Comparison of ENCODE assay signal across 9 cellular contexts in genomic region chr2:230326453-230327417, GRCh38. TPM values are rescaled to one million over a fixed set of nuclear protein-coding genes. Genes with fewer than 3 reads are reported as not detected.
DNase-seq lines count a peak whose midpoint lies in the region; ATAC-seq and TF ChIP-seq lines count a peak whose summit lies in the region.
"Had no signal": no experiment of that assay in that cellular context is flagged by ENCODE, and none has a peak within 500 bp of the region (broad histone marks: within the 10 kb centered on the region; RNA-seq: fewer than 3 reads in every experiment).

Gene SP140L, plus strand, starts transcription at chr2:230327193. Its CDS starts 77 bp downstream, at chr2:230327270.

- H3K4me1 Mint-ChIP-seq in CD8-positive, alpha-beta T cell (ENCODE audit: low read depth), result peaks cover 80% of the 10 kb centered on the region

- CTCF ChIA-PET in CD8-positive, alpha-beta T cell (lab: Charles Lee), result interaction anchor here (1.6 to 2.8 kb wide), 2 partner anchors 12 to 108 kb away, joined by 5 to 8 read pairs; partner anchors contain the start of gene SP110

- no peaks in the 10 kb centered on the region for H3K27me3 ChIP-seq in CD8-positive, alpha-beta T cell (ENCODE audit: insufficient read depth, low read length)
- H3K27me3 ChIP-seq in kidney epithelial cell (ENCODE audit: control insufficient read depth, insufficient read depth, low read length), result no peaks in the 10 kb centered on the region
- H3K27me3 ChIP-seq: cardiac muscle cell had no signal

- H3K36me3 ChIP-seq in CD8-positive, alpha-beta T cell (ENCODE audit: insufficient read depth, low read length), result no peaks in the 10 kb centered on the region
- H3K36me3 ChIP-seq in kidney epithelial cell (ENCODE audit: control insufficient read depth, insufficient read depth, low read length), result no peaks in the 10 kb centered on the region
- H3K36me3 ChIP-seq: cardiac muscle cell had no signal

- no peaks in the 10 kb centered on the region for H3K9me3 ChIP-seq in CD8-positive, alpha-beta T cell (ENCODE audit: low read length)

- peak within 1 kb of the TSS; percentile 90 for H3K27ac ChIP-seq in CD8-positive, alpha-beta T cell (ENCODE audit: low read depth, low read length)
- H3K27ac ChIP-seq: cardiac muscle cell had no signal

- H3K36me3 Mint-ChIP-seq in CD8-positive, alpha-beta T cell, result peaks cover 35% of the 10 kb centered on the region

- H3K4me3 ChIP-seq in CD8-positive, alpha-beta T cell (ENCODE audit: low read depth, low read length), result peak within 1 kb of the TSS; percentile 80
- H3K4me3 ChIP-seq in kidney epithelial cell (ENCODE audit: low read depth, low read length), result peak within 1 kb of the TSS; percentile 43
- H3K4me3 ChIP-seq: cardiac muscle cell had no signal

- intact Hi-C loops in CD8-positive, alpha-beta T cell (cut with DNase I, micrococcal nuclease), result loop anchor here (1.0 to 5.0 kb wide), 7 partner anchors 7 to 1456 kb away; partner anchors contain the start of genes SP110 (in 2 of the 2), FBXO36 (in 1 of the 2), PDE6D (in 1 of the 2) and TRIP12 (in 1 of the 2)

- peak; percentile 100 for ATAC-seq in CD8-positive, alpha-beta T cell
- ATAC-seq in GM21367 (IDR thresholded peaks at IDR 0.05; ENCODE audit: unreplicated experiment), result peak; percentile 83

- H3K9me3 Mint-ChIP-seq in CD8-positive, alpha-beta T cell, result no peaks in the 10 kb centered on the region

- H3K4me3 Mint-ChIP-seq in CD8-positive, alpha-beta T cell, result peak within 1 kb of the TSS; percentile 96

- TF ChIP-seq CTCF in CD8-positive, alpha-beta T cell (IDR thresholded peaks at IDR 0.05), result no peak
- no peak for TF ChIP-seq CTCF in kidney epithelial cell (IDR thresholded peaks at IDR 0.05; ENCODE audit: insufficient read depth, low read length, poor library complexity, severe bottlenecking)

- POLR2A ChIA-PET in CD8-positive, alpha-beta T cell (lab: Charles Lee), result interaction anchor here (1.0 to 2.0 kb wide), 12 partner anchors 8 to 275 kb away, joined by 3 to 8 read pairs (median 4); partner anchors contain the start of genes SP110 and SP140

- peak within 1 kb of the TSS; percentile 99 for H3K27ac Mint-ChIP-seq in CD8-positive, alpha-beta T cell

- DNase-seq in CD8-positive, alpha-beta T cell, result peak; percentile 56 to 88 (median 81)
- DNase-seq in HS-5 (ENCODE audit: low read depth) (peak; percentile 69), T-helper 22 cell (ENCODE audit: low read depth) (peak; percentile 70), astrocyte of the hippocampus (ENCODE audit: low read depth, low spot score) (peak; percentile 71), kidney epithelial cell (ENCODE audit: low read depth) (peak; percentile 51), NCI-H146 (lab: John Stamatoyannopoulos, UW) (no peak)
- peak; percentile 79 to 80 for DNase-seq in stimulated activated CD4-positive, alpha-beta T cell treated with anti-CD3 and anti-CD28 coated beads, Interleukin-2, amount 100 ng/mL, for 24 hours

- H3K27me3 Mint-ChIP-seq in CD8-positive, alpha-beta T cell (ENCODE audit: low read depth), result no peaks in the 10 kb centered on the region

- H3K4me1 ChIP-seq in CD8-positive, alpha-beta T cell (ENCODE audit: insufficient read depth, low read length), result peaks cover 44% of the 10 kb centered on the region

RNA-seq across cellular contexts. Expression of gene SP140L, which starts in this region (rescaled TPM):
- 10 to 100 TPM; 69.8 to 70.5 TPM for total RNA-seq in CD8-positive, alpha-beta T cell
- total RNA-seq in kidney epithelial cell, result 7.9 and 14.2 TPM in 2 replicates
